In genomic region chr5:41617843-41618515, GRCh38 we compare ENCODE assay signal across 9 cellular contexts.
"Had no signal": no experiment of that assay in that cellular context is flagged by ENCODE, and none has a peak within 500 bp of the region (broad histone marks: within the 10 kb centered on the region; RNA-seq: fewer than 3 reads in every experiment).

No MANE protein-coding gene starts in this region.

- H2AFZ ChIP-seq: GM23248 had no signal

- H3K27ac Mint-ChIP-seq: HFFc6 had no signal

- H3K4me3 Mint-ChIP-seq: HFFc6 had no signal

- ATAC-seq: HCT116, K562 had no signal

- H3K9me3 ChIP-seq: HAP-1 had no signal

- H3K4me1 ChIP-seq: HAP-1 had no signal

- H3K27ac ChIP-seq: GM23248, HL-60 had no signal

- H3K9ac ChIP-seq: GM23248 had no signal

- DNase-seq: GM23248, GOT3, H7, HFFc6, IMR-90 had no signal

- H3K4me3 ChIP-seq: GM23248, HAP-1, K562 had no signal

- H3K36me3 ChIP-seq: HAP-1 had no signal

- H3K9me3 Mint-ChIP-seq: HFFc6 had no signal
